In genomic region chr11:33034983-33035382, GRCh38 we compare ENCODE assay signal across 26 cellular contexts.
"Had no signal": no experiment of that assay in that cellular context is flagged by ENCODE, and none has a peak within 500 bp of the region (broad histone marks: within the 10 kb centered on the region; RNA-seq: fewer than 3 reads in every experiment).

No MANE protein-coding gene starts in this region.

- H3K27ac Mint-ChIP-seq: mesothelial cell of epicardium; naive B cell; natural killer cell treated with Interleukin-12 subunit alpha and Interleukin-12 subunit beta and Interleukin-15 and Interleukin-18, amount 100 ng/mL, for 72 hours; neural progenitor cell; progenitor cell of endocrine pancreas; stimulated activated effector memory CD8-positive, alpha-beta T cell treated with anti-CD3 and anti-CD28 coated beads, Interleukin-12 subunit alpha, Interleukin-12 subunit beta, amount 100 ng/mL, for 72 hours; stimulated activated naive CD8-positive, alpha-beta T cell treated with anti-CD3 and anti-CD28 coated beads, Interleukin-15, Interleukin-2, amounts not matched to agents 100 ng/mL and 50 ng/mL, for 24 hours had no signal

- H3K9me3 ChIP-seq: heart right ventricle, left lung, neutrophil, right atrium auricular region, spleen, suprapubic skin, tibial nerve, upper lobe of left lung, vagina had no signal

- ATAC-seq: heart right ventricle; left cardiac atrium; left lung; natural killer cell treated with Interleukin-12 subunit alpha and Interleukin-12 subunit beta and Interleukin-15 and Interleukin-18, amount 100 ng/mL, for 72 hours; sciatic nerve; stimulated activated effector memory CD8-positive, alpha-beta T cell treated with anti-CD3 and anti-CD28 coated beads, Interleukin-12 subunit alpha, Interleukin-12 subunit beta, amount 100 ng/mL, for 72 hours had no signal

- H3K4me3 ChIP-seq: heart right ventricle, left lung, lung, neural progenitor cell, right atrium auricular region, skin epidermis, spleen, suprapubic skin, tibial nerve, upper lobe of left lung, vagina had no signal

- H3K27me3 Mint-ChIP-seq: progenitor cell of endocrine pancreas had no signal

- H2AFZ ChIP-seq: neural progenitor cell had no signal

- H3K9ac ChIP-seq: neural progenitor cell had no signal

- H3K9me3 Mint-ChIP-seq: mesothelial cell of epicardium; naive B cell; natural killer cell treated with Interleukin-12 subunit alpha and Interleukin-12 subunit beta and Interleukin-15 and Interleukin-18, amount 100 ng/mL, for 72 hours; neural progenitor cell; stimulated activated effector memory CD8-positive, alpha-beta T cell treated with anti-CD3 and anti-CD28 coated beads, Interleukin-12 subunit alpha, Interleukin-12 subunit beta, amount 100 ng/mL, for 72 hours; stimulated activated naive CD8-positive, alpha-beta T cell treated with anti-CD3 and anti-CD28 coated beads, Interleukin-15, Interleukin-2, amounts not matched to agents 100 ng/mL and 50 ng/mL, for 24 hours had no signal

- H3K4me2 ChIP-seq: neural progenitor cell had no signal

- H3K27me3 ChIP-seq: left lung, neural progenitor cell, neutrophil, right atrium auricular region, spleen, suprapubic skin, tibial nerve, upper lobe of left lung, vagina had no signal

- H3K4me3 Mint-ChIP-seq: mesothelial cell of epicardium; natural killer cell treated with Interleukin-12 subunit alpha and Interleukin-12 subunit beta and Interleukin-15 and Interleukin-18, amount 100 ng/mL, for 72 hours; neural progenitor cell; stimulated activated effector memory CD8-positive, alpha-beta T cell treated with anti-CD3 and anti-CD28 coated beads, Interleukin-12 subunit alpha, Interleukin-12 subunit beta, amount 100 ng/mL, for 72 hours; stimulated activated naive CD8-positive, alpha-beta T cell treated with anti-CD3 and anti-CD28 coated beads, Interleukin-15, Interleukin-2, amounts not matched to agents 100 ng/mL and 50 ng/mL, for 24 hours had no signal

- DNase-seq: heart right ventricle; hippocampal formation; kidney glomerular epithelial cell; left cardiac atrium; left lung; mesendoderm; naive B cell; occipital lobe; spleen; stimulated activated CD4-positive, alpha-beta T cell treated with anti-CD3 and anti-CD28 coated beads, Interleukin-4, amount 100 ng/mL, for 24 hours; stimulated activated naive CD4-positive, alpha-beta T cell; upper lobe of left lung had no signal

- H3K36me3 Mint-ChIP-seq: naive B cell had no signal

- H3K27ac ChIP-seq: heart right ventricle, left lung, neural progenitor cell, neutrophil, right atrium auricular region, skin epidermis, spleen, suprapubic skin, tibial nerve, upper lobe of left lung, vagina had no signal

- H3K4me1 Mint-ChIP-seq: mesothelial cell of epicardium; neural progenitor cell; stimulated activated effector memory CD8-positive, alpha-beta T cell treated with anti-CD3 and anti-CD28 coated beads, Interleukin-12 subunit alpha, Interleukin-12 subunit beta, amount 100 ng/mL, for 72 hours had no signal

- H3K36me3 ChIP-seq: heart right ventricle, left lung, neural progenitor cell, neutrophil, right atrium auricular region, spleen, suprapubic skin, upper lobe of left lung, vagina had no signal
